1 cellular context compared by ENCODE assay signal in genomic region chr22:37166675-37167066, GRCh38.
TF ChIP-seq lines count a peak whose summit lies in the region.

No MANE protein-coding gene starts in this region.

TF ChIP-seq in GM12878, 131 proteins besides CTCF, POLR2A, EP300 and RAD21:
- TF ChIP-seq ZNF217 (IDR thresholded peaks at IDR 0.05) (peak; percentile 62; the same call in 1 of the 2 replicates), PKNOX1 (IDR thresholded peaks at IDR 0.05) (0 out of 2 replicates have a peak, but pooled peaks have one; percentile 57), IRF4 (IDR thresholded peaks at IDR 0.05; ENCODE audit: low read depth, low read length) (0 out of 2 replicates have a peak, but pooled peaks have one; percentile 31), TCF3 (IDR thresholded peaks at IDR 0.05; ENCODE audit: borderline replicate concordance, insufficient read depth, low read depth, low read length) (peak; percentile 86; the same call in 1 of the 2 replicates), NBN (IDR thresholded peaks at IDR 0.05) (peak; percentile 74), HDGF (IDR thresholded peaks at IDR 0.05) (peak; percentile 61; the same call in 1 of the 2 replicates), POU2F2 (IDR thresholded peaks at IDR 0.05; ENCODE audit: borderline replicate concordance, low read depth, low read length) (0 out of 3 replicates have a peak, but pooled peaks have one; percentile 36), NFXL1 (IDR thresholded peaks at IDR 0.05; ENCODE audit: borderline replicate concordance) (no peak; the same call in 1 of the 2 replicates), SMC3 (IDR thresholded peaks at IDR 0.05; ENCODE audit: borderline replicate concordance, low read length) (peak; percentile 88), BACH1 (IDR thresholded peaks at IDR 0.05; ENCODE audit: borderline replicate concordance) (no peak), SMARCA5 (IDR thresholded peaks at IDR 0.05) (peak; percentile 92), IKZF1 (conservative IDR thresholded peaks at IDR 0.05) (peak; percentile 35; the same call in 1 of the 2 replicates), YY1 (IDR thresholded peaks at IDR 0.05; ENCODE audit: low read depth, low read length) (peak; percentile 56; the same call in 1 of the 2 replicates), BHLHE40 (IDR thresholded peaks at IDR 0.05; ENCODE audit: borderline replicate concordance in 1 of 2, low read depth in 2 of 2, low read length in 1 of 2) (peak; percentile 60 to 84; a peak in 3 of 4 replicates), PML (IDR thresholded peaks at IDR 0.05; ENCODE audit: low read length) (no peak), EZH2 (IDR thresholded peaks at IDR 0.05; ENCODE audit: borderline replicate concordance, control insufficient read depth, low read depth, low read length) (no peak), PAX5 (IDR thresholded peaks at IDR 0.05; ENCODE audit: borderline replicate concordance, low read depth, low read length) (peak; percentile 91)
- TF ChIP-seq, protein P1, sequence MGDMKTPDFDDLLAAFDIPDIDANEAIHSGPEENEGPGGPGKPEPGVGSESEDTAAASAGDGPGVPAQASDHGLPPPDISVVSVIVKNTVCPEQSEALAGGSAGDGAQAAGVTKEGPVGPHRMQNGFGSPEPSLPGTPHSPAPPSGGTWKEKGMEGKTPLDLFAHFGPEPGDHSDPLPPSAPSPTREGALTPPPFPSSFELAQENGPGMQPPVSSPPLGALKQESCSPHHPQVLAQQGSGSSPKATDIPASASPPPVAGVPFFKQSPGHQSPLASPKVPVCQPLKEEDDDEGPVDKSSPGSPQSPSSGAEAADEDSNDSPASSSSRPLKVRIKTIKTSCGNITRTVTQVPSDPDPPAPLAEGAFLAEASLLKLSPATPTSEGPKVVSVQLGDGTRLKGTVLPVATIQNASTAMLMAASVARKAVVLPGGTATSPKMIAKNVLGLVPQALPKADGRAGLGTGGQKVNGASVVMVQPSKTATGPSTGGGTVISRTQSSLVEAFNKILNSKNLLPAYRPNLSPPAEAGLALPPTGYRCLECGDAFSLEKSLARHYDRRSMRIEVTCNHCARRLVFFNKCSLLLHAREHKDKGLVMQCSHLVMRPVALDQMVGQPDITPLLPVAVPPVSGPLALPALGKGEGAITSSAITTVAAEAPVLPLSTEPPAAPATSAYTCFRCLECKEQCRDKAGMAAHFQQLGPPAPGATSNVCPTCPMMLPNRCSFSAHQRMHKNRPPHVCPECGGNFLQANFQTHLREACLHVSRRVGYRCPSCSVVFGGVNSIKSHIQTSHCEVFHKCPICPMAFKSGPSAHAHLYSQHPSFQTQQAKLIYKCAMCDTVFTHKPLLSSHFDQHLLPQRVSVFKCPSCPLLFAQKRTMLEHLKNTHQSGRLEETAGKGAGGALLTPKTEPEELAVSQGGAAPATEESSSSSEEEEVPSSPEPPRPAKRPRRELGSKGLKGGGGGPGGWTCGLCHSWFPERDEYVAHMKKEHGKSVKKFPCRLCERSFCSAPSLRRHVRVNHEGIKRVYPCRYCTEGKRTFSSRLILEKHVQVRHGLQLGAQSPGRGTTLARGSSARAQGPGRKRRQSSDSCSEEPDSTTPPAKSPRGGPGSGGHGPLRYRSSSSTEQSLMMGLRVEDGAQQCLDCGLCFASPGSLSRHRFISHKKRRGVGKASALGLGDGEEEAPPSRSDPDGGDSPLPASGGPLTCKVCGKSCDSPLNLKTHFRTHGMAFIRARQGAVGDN (IDR thresholded peaks at IDR 0.05) = peak; percentile 56
